Comparison of ENCODE assay signal across 1 cellular context in genomic region chr1:41822865-41823264, GRCh38.
TF ChIP-seq lines count a peak whose summit lies in the region.

No MANE protein-coding gene starts in this region.

TF ChIP-seq in GM12878, 131 proteins besides CTCF, POLR2A, EP300 and RAD21 (continued from another document):
- TF ChIP-seq CEBPZ (IDR thresholded peaks at IDR 0.05; ENCODE audit: low read depth, low read length) (no peak), ZNF274 (IDR thresholded peaks at IDR 0.05; ENCODE audit: insufficient read depth, insufficient read length) (no peak), LARP7 (IDR thresholded peaks at IDR 0.05) (no peak), IRF5 (IDR thresholded peaks at IDR 0.05; ENCODE audit: borderline replicate concordance) (no peak), DPF2 (IDR thresholded peaks at IDR 0.05) (no peak), JUND (IDR thresholded peaks at IDR 0.05; ENCODE audit: low read depth, low read length) (no peak), ZSCAN29 (IDR thresholded peaks at IDR 0.05) (no peak)
